19 cellular contexts compared by ENCODE assay signal in the genomic region with DNA sequence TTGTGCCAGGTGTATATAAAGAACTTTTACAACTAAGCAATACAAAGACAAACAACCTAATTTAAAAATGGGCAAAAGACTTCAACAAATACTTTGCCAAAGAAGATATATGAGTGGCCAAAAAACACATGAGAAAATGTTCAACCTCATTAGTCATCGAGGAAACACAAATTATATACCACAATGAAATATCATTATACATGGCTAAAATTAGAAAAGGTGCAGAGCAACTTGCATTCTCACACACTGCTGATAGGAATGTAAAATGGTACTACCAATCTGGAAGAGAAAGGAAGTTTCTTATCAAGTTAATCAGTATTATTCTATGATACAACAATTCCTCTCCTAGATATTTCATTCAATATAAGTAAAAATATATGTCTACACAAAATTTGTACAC.
A peak's percentile ranks its signal among the peaks of the same experiment; 100 is the strongest.
DNase-seq lines count a peak whose midpoint lies in the region; ATAC-seq, FAIRE-seq and TF ChIP-seq lines count a peak whose summit lies in the region.
"Had no signal": no experiment of that assay in that cellular context is flagged by ENCODE, and none has a peak within 500 bp of the region (broad histone marks: within the 10 kb centered on the region; RNA-seq: fewer than 3 reads in every experiment).

No MANE protein-coding gene starts in this region.

- no peak overlapping the region for H3K4me3 Mint-ChIP-seq in astrocyte (ENCODE audit: unreplicated experiment)
- no peak overlapping the region for H3K4me3 Mint-ChIP-seq in activated naive CD4-positive, alpha-beta T cell treated with anti-CD3 and anti-CD28 coated beads for 36 hours
- H3K4me3 Mint-ChIP-seq: CD4-positive, alpha-beta memory T cell had no signal

- no peaks in the 10 kb centered on the region for H3K27me3 Mint-ChIP-seq in astrocyte (ENCODE audit: low read depth, unreplicated experiment)
- H3K27me3 Mint-ChIP-seq in activated naive CD4-positive, alpha-beta T cell treated with anti-CD3 and anti-CD28 coated beads for 36 hours (ENCODE audit: low read depth), result peaks cover 5% of the 10 kb centered on the region

- H3K4me3 ChIP-seq in astrocyte (ENCODE audit: insufficient read depth, low read depth, low read length) (no peak overlapping the region), smooth muscle cell (no peak overlapping the region)
- H3K4me3 ChIP-seq: K562, Peyer's patch had no signal

- H3K9me3 ChIP-seq in astrocyte (ENCODE audit: insufficient read depth, low read depth, low read length), result no peaks in the 10 kb centered on the region
- no peaks in the 10 kb centered on the region for H3K9me3 ChIP-seq in smooth muscle cell (replicated peaks; ENCODE audit: low read depth)
- H3K9me3 ChIP-seq: BE2C, Peyer's patch had no signal

- H3K9me3 Mint-ChIP-seq in astrocyte (ENCODE audit: unreplicated experiment), result no peaks in the 10 kb centered on the region
- H3K9me3 Mint-ChIP-seq in activated naive CD4-positive, alpha-beta T cell treated with anti-CD3 and anti-CD28 coated beads for 36 hours, result no peaks in the 10 kb centered on the region

- CTCF ChIA-PET in activated naive CD4-positive, alpha-beta T cell treated with anti-CD3 and anti-CD28 coated beads for 36 hours (lab: Charles Lee), result no interaction called here

- peak; percentile 58 for DNase-seq in HCEC 1CT
- peak; percentile 70 for DNase-seq in astrocyte (ENCODE audit: low read depth)
- DNase-seq in epithelial cell of prostate (ENCODE audit: low read depth, low spot score), result no peak
- no peak for DNase-seq in smooth muscle cell (lab: John Stamatoyannopoulos, UW; ENCODE audit: unreplicated experiment)
- no peak for DNase-seq in activated naive CD4-positive, alpha-beta T cell treated with anti-CD3 and anti-CD28 coated beads for 36 hours
- DNase-seq in putamen (ENCODE audit: low spot score), result no peak
- DNase-seq: BE2C; CD4-positive, alpha-beta memory T cell; NCI-H1092 treated with DMSO at 0.1 percent for 48 hours; NCI-H1694 treated with DMSO at 0.1 percent for 48 hours; NCI-H446; NCI-H82; Peyer's patch; SIG-M5; SW 1271 had no signal

- H2AFZ ChIP-seq in astrocyte (ENCODE audit: low read depth, low read length) (no peak overlapping the region), smooth muscle cell (ENCODE audit: low read depth) (no peak overlapping the region)

- peak overlapping the region; percentile 19 for H3K27ac ChIP-seq in astrocyte (ENCODE audit: low read depth, low read length)
- peak overlapping the region; percentile 25 for H3K27ac ChIP-seq in epithelial cell of prostate
- H3K27ac ChIP-seq in smooth muscle cell (ENCODE audit: low read depth), result no peak overlapping the region
- H3K27ac ChIP-seq: HL-60, Peyer's patch had no signal

- peaks cover 10% of the 10 kb centered on the region for H3K4me1 ChIP-seq in astrocyte (ENCODE audit: insufficient read depth, low read length)
- peaks cover 6% of the 10 kb centered on the region for H3K4me1 ChIP-seq in smooth muscle cell (ENCODE audit: low read depth)
- H3K4me1 ChIP-seq: Peyer's patch had no signal

- H3K36me3 ChIP-seq in astrocyte (ENCODE audit: insufficient read depth, low read length), result no peaks in the 10 kb centered on the region
- no peaks in the 10 kb centered on the region for H3K36me3 ChIP-seq in smooth muscle cell (ENCODE audit: low read depth)
- H3K36me3 ChIP-seq: BE2C, Peyer's patch had no signal

- no peaks in the 10 kb centered on the region for H3K36me3 Mint-ChIP-seq in astrocyte (ENCODE audit: low read depth, unreplicated experiment)
- H3K36me3 Mint-ChIP-seq in activated naive CD4-positive, alpha-beta T cell treated with anti-CD3 and anti-CD28 coated beads for 36 hours (ENCODE audit: low read depth), result no peaks in the 10 kb centered on the region
- H3K36me3 Mint-ChIP-seq: CD4-positive, alpha-beta memory T cell had no signal

- no peak for TF ChIP-seq CTCF in astrocyte (IDR thresholded peaks at IDR 0.05; ENCODE audit: insufficient read depth, low read depth, low read length)
- TF ChIP-seq CTCF in smooth muscle cell (IDR thresholded peaks at IDR 0.05; ENCODE audit: borderline replicate concordance, insufficient read depth, poor library complexity, severe bottlenecking), result no peak

- H3K79me2 ChIP-seq in astrocyte (ENCODE audit: insufficient read depth, low read length), result no peaks in the 10 kb centered on the region
- H3K79me2 ChIP-seq in smooth muscle cell (ENCODE audit: low read depth), result no peaks in the 10 kb centered on the region

- peaks cover 13% of the 10 kb centered on the region for H3K4me1 Mint-ChIP-seq in astrocyte (ENCODE audit: low read depth, unreplicated experiment)
- H3K4me1 Mint-ChIP-seq in activated naive CD4-positive, alpha-beta T cell treated with anti-CD3 and anti-CD28 coated beads for 36 hours (ENCODE audit: low read depth), result no peaks in the 10 kb centered on the region
- H3K4me1 Mint-ChIP-seq: CD4-positive, alpha-beta memory T cell had no signal

- H4K20me1 ChIP-seq in astrocyte (ENCODE audit: insufficient read depth, low read length) (no peaks in the 10 kb centered on the region), smooth muscle cell (ENCODE audit: low read depth) (no peaks in the 10 kb centered on the region)

- H3K9ac ChIP-seq in astrocyte (ENCODE audit: low read length) (no peak overlapping the region), smooth muscle cell (ENCODE audit: low read depth) (no peak overlapping the region)

- WGBS in smooth muscle cell (ENCODE audit: low lambda C conversion rate), result 82% methylated on average over 1 of the region's 1 CpG

- H3F3A ChIP-seq in smooth muscle cell (ENCODE audit: low read depth), result peaks cover 5% of the 10 kb centered on the region

- H3K27me3 ChIP-seq in astrocyte (ENCODE audit: insufficient read depth, low read length) (no peaks in the 10 kb centered on the region), smooth muscle cell (ENCODE audit: low read depth) (no peaks in the 10 kb centered on the region)
- H3K27me3 ChIP-seq: BE2C, Peyer's patch had no signal

- H3K4me2 ChIP-seq in astrocyte (ENCODE audit: low read length) (no peak overlapping the region), smooth muscle cell (peak overlapping the region; percentile 29)

- intact Hi-C loops in activated naive CD4-positive, alpha-beta T cell treated with anti-CD3 and anti-CD28 coated beads for 36 hours (cut with micrococcal nuclease), result no loop called here

- H3K27ac Mint-ChIP-seq in astrocyte (ENCODE audit: unreplicated experiment), result no peak overlapping the region
- no peak overlapping the region for H3K27ac Mint-ChIP-seq in activated naive CD4-positive, alpha-beta T cell treated with anti-CD3 and anti-CD28 coated beads for 36 hours
- H3K27ac Mint-ChIP-seq: CD4-positive, alpha-beta memory T cell had no signal

- no peak for ATAC-seq in HG03045 (IDR thresholded peaks at IDR 0.05; ENCODE audit: unreplicated experiment)
- ATAC-seq: HCT116, K562 had no signal

- no peak for FAIRE-seq in astrocyte (lab: Jason Lieb, UNC)
- FAIRE-seq: K562 had no signal

Comparison
In these comparisons a context has a peak if more than half of its experiments do, and no peak if none do; other contexts are left out.
1. DNase-seq: peak in HCEC 1CT (single experiment) and astrocyte (single experiment); none in epithelial cell of prostate (single experiment), smooth muscle cell (single experiment), activated naive CD4-positive, alpha-beta T cell treated with anti-CD3 and anti-CD28 coated beads for 36 hours (single experiment) and putamen (single experiment).